ENCODE assay signal across 1 cellular context in the genomic region with DNA sequence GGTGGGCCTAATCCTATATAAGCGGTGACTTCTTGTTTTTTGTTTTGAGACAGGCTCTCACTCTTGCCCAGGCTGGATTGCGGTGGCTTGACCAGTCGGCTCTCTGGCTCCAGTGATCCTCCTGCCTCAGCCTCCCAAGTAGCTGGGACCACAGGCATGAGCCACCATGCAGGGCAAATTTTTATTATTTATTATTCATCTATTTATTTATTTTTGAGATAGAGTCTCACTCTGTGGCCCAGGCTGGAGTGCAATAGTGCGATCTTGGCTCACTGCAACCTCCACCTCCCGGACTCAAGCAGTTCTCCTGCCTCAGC.
TF ChIP-seq lines count a peak whose summit lies in the region.

No MANE protein-coding gene starts in this region.

TF ChIP-seq in IMR-90, 13 proteins besides CTCF, POLR2A, EP300 and RAD21:
- TF ChIP-seq, protein P1, sequence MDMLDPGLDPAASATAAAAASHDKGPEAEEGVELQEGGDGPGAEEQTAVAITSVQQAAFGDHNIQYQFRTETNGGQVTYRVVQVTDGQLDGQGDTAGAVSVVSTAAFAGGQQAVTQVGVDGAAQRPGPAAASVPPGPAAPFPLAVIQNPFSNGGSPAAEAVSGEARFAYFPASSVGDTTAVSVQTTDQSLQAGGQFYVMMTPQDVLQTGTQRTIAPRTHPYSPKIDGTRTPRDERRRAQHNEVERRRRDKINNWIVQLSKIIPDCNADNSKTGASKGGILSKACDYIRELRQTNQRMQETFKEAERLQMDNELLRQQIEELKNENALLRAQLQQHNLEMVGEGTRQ (IDR thresholded peaks at IDR 0.05; ENCODE audit: low read depth, low read length) = no peak
- no peak for TF ChIP-seq CHD1 (IDR thresholded peaks at IDR 0.05; ENCODE audit: low read depth, low read length)
- no peak for TF ChIP-seq FOS (IDR thresholded peaks at IDR 0.05; ENCODE audit: low read depth, low read length)
- no peak for TF ChIP-seq MXI1 (IDR thresholded peaks at IDR 0.05; ENCODE audit: borderline replicate concordance, low read depth, low read length)
